Comparison of ENCODE assay signal across 1 cellular context in the genomic region with DNA sequence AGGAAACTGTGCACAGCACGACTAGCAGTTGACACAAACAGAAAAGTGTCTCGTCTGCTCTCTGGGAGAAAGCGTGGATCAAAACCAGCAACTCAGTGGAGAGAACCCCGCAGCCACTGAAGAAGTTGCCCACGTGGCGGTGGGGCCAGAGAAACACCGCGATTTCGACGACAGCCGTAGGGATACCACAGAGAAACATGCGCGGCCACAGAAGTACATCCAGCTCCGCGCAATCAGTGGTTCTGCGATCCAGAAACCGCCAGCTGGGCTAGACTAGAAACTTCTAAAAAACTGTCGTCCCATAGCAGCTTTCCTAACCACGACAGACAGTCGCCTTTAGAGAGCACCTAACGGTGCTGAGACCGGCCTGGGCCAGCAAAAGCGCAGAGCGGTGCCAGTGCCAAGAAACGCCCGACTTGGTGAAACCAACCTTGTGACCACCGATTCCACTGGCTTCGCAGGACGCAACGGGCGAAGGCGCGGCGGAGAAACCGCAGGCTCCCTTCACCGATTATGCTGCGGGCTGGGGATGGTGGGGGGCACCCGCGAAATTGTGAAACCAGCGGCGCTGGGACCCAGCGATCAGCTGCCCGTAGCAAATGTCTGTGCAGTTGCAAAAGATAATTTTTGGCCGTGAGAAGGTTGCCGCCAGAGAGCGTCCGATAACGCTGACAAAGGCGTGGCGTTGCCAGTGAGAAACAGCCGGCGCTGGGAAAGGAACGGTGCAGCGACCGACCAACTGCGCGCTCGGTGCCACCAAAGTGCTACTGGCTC.
TF ChIP-seq lines count a peak whose summit lies in the region.

No MANE protein-coding gene starts in this region.

TF ChIP-seq in K562, 482 proteins besides CTCF, POLR2A, EP300 and RAD21 (continued from another document and continues in another):
- TF ChIP-seq, protein P1, sequence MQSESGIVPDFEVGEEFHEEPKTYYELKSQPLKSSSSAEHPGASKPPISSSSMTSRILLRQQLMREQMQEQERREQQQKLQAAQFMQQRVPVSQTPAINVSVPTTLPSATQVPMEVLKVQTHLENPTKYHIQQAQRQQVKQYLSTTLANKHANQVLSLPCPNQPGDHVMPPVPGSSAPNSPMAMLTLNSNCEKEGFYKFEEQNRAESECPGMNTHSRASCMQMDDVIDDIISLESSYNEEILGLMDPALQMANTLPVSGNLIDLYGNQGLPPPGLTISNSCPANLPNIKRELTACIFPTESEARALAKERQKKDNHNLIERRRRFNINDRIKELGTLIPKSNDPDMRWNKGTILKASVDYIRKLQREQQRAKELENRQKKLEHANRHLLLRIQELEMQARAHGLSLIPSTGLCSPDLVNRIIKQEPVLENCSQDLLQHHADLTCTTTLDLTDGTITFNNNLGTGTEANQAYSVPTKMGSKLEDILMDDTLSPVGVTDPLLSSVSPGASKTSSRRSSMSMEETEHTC (IDR thresholded peaks at IDR 0.05), result 0 out of 2 replicates have a peak, but pooled peaks have one; percentile 13
- TF ChIP-seq TEAD4 (IDR thresholded peaks at IDR 0.05; ENCODE audit: low read length), result peak; percentile 68
- peak; percentile 91 for TF ChIP-seq TEAD4 (CRISPR knock-in tag; IDR thresholded peaks at IDR 0.05; ENCODE audit: borderline replicate concordance)
- TF ChIP-seq SPI1 (IDR thresholded peaks at IDR 0.05; ENCODE audit: borderline replicate concordance, low read depth, low read length), result no peak
- TF ChIP-seq FIP1L1 (IDR thresholded peaks at IDR 0.05; ENCODE audit: low read depth, low read length, poor library complexity, severe bottlenecking), result peak; percentile 12
- peak; percentile 57; the same call in 1 of the 2 replicates for TF ChIP-seq ZNF143 (CRISPR knock-in tag; IDR thresholded peaks at IDR 0.05)
- peak in 1 of 2 experiments; percentile 74; a peak in 2 of 4 replicates for TF ChIP-seq RCOR1 (IDR thresholded peaks at IDR 0.05; ENCODE audit: borderline replicate concordance in 1 of 2, low read depth in 2 of 2, low read length in 2 of 2)
- TF ChIP-seq, protein P2, sequence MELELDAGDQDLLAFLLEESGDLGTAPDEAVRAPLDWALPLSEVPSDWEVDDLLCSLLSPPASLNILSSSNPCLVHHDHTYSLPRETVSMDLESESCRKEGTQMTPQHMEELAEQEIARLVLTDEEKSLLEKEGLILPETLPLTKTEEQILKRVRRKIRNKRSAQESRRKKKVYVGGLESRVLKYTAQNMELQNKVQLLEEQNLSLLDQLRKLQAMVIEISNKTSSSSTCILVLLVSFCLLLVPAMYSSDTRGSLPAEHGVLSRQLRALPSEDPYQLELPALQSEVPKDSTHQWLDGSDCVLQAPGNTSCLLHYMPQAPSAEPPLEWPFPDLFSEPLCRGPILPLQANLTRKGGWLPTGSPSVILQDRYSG (tag; conservative IDR thresholded peaks at IDR 0.05; ENCODE audit: low read depth), result no peak
- TF ChIP-seq RBBP5 (IDR thresholded peaks at IDR 0.05; ENCODE audit: borderline replicate concordance, insufficient read depth, low read length, poor library complexity, severe bottlenecking), result peak; percentile 82
- TF ChIP-seq ZKSCAN3 (CRISPR knock-in tag; IDR thresholded peaks at IDR 0.05), result no peak
- TF ChIP-seq, protein P3, sequence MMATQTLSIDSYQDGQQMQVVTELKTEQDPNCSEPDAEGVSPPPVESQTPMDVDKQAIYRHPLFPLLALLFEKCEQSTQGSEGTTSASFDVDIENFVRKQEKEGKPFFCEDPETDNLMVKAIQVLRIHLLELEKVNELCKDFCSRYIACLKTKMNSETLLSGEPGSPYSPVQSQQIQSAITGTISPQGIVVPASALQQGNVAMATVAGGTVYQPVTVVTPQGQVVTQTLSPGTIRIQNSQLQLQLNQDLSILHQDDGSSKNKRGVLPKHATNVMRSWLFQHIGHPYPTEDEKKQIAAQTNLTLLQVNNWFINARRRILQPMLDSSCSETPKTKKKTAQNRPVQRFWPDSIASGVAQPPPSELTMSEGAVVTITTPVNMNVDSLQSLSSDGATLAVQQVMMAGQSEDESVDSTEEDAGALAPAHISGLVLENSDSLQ (IDR thresholded peaks at IDR 0.05), result peak; percentile 17; the same call in 1 of the 2 replicates
- TF ChIP-seq CGGBP1 (CRISPR knock-in tag; IDR thresholded peaks at IDR 0.05), result no peak
- peak; percentile 84 for TF ChIP-seq RBFOX2 (IDR thresholded peaks at IDR 0.05; ENCODE audit: low read depth, low read length)
- no peak for TF ChIP-seq USF2 (CRISPR knock-in tag; IDR thresholded peaks at IDR 0.05)
- no peak for TF ChIP-seq GTF2E2 (tag; IDR thresholded peaks at IDR 0.05)
- TF ChIP-seq DIDO1 (tag; IDR thresholded peaks at IDR 0.05; ENCODE audit: low read depth), result no peak
- TF ChIP-seq, protein P4, sequence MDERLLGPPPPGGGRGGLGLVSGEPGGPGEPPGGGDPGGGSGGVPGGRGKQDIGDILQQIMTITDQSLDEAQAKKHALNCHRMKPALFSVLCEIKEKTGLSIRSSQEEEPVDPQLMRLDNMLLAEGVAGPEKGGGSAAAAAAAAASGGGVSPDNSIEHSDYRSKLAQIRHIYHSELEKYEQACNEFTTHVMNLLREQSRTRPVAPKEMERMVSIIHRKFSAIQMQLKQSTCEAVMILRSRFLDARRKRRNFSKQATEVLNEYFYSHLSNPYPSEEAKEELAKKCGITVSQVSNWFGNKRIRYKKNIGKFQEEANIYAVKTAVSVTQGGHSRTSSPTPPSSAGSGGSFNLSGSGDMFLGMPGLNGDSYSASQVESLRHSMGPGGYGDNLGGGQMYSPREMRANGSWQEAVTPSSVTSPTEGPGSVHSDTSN (CRISPR knock-in tag; IDR thresholded peaks at IDR 0.05; ENCODE audit: low read depth), result no peak
- TF ChIP-seq, protein P4 (tag; conservative IDR thresholded peaks at IDR 0.05; ENCODE audit: low read depth), result no peak
- no peak for TF ChIP-seq ID3 (CRISPR knock-in tag; IDR thresholded peaks at IDR 0.05)
- TF ChIP-seq ID3 (tag; IDR thresholded peaks at IDR 0.05), result peak; percentile 56
- no peak for TF ChIP-seq NUFIP1 (IDR thresholded peaks at IDR 0.05; ENCODE audit: partially characterized antibody)
- TF ChIP-seq, protein P5, sequence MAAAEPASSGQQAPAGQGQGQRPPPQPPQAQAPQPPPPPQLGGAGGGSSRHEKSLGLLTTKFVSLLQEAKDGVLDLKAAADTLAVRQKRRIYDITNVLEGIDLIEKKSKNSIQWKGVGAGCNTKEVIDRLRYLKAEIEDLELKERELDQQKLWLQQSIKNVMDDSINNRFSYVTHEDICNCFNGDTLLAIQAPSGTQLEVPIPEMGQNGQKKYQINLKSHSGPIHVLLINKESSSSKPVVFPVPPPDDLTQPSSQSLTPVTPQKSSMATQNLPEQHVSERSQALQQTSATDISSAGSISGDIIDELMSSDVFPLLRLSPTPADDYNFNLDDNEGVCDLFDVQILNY (CRISPR knock-in tag; IDR thresholded peaks at IDR 0.05), result peak; percentile 97
- TF ChIP-seq GATA2 (CRISPR knock-in tag; IDR thresholded peaks at IDR 0.05), result peak; percentile 86
- TF ChIP-seq ZNF764 (CRISPR knock-in tag; IDR thresholded peaks at IDR 0.05; ENCODE audit: low read depth), result no peak
- TF ChIP-seq ETS2 (tag; IDR thresholded peaks at IDR 0.05; ENCODE audit: borderline replicate concordance, poor library complexity, severe bottlenecking), result no peak
- peak; percentile 44 for TF ChIP-seq MAFK (IDR thresholded peaks at IDR 0.05; ENCODE audit: low read length)
- no peak for TF ChIP-seq ELK1 (CRISPR knock-in tag; IDR thresholded peaks at IDR 0.05)
- no peak for TF ChIP-seq FOXJ3 (CRISPR knock-in tag; IDR thresholded peaks at IDR 0.05)
- no peak for TF ChIP-seq ARID3B (CRISPR knock-in tag; IDR thresholded peaks at IDR 0.05; ENCODE audit: borderline replicate concordance)
- TF ChIP-seq ZNF232 (CRISPR knock-in tag; IDR thresholded peaks at IDR 0.05), result peak; percentile 97
- TF ChIP-seq, protein P6, sequence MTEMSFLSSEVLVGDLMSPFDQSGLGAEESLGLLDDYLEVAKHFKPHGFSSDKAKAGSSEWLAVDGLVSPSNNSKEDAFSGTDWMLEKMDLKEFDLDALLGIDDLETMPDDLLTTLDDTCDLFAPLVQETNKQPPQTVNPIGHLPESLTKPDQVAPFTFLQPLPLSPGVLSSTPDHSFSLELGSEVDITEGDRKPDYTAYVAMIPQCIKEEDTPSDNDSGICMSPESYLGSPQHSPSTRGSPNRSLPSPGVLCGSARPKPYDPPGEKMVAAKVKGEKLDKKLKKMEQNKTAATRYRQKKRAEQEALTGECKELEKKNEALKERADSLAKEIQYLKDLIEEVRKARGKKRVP (CRISPR knock-in tag; IDR thresholded peaks at IDR 0.05), result no peak
- no peak; a peak in 1 of 4 replicates for TF ChIP-seq SRF (CRISPR knock-in tag; IDR thresholded peaks at IDR 0.05)
- TF ChIP-seq CEBPB (tag; IDR thresholded peaks at IDR 0.05), result peak; percentile 94
- no peak for TF ChIP-seq ZNF699 (CRISPR knock-in tag; IDR thresholded peaks at IDR 0.05; ENCODE audit: insufficient replicate concordance)
- 0 out of 2 replicates have a peak, but pooled peaks have one; percentile 40 for TF ChIP-seq ELF1 (tag; IDR thresholded peaks at IDR 0.05)
- no peak for TF ChIP-seq JUNB (CRISPR knock-in tag; conservative IDR thresholded peaks at IDR 0.05)
- TF ChIP-seq FOSL1 (tag; conservative IDR thresholded peaks at IDR 0.05), result 0 out of 2 replicates have a peak, but pooled peaks have one; percentile 17
- TF ChIP-seq MED1 (CRISPR knock-in tag; IDR thresholded peaks at IDR 0.05; ENCODE audit: borderline replicate concordance), result no peak
- no peak for TF ChIP-seq ZNF184 (CRISPR knock-in tag; IDR thresholded peaks at IDR 0.05)
- TF ChIP-seq ZNF431 (CRISPR knock-in tag; IDR thresholded peaks at IDR 0.05), result peak; percentile 91
- TF ChIP-seq TRIM24 (IDR thresholded peaks at IDR 0.05), result peak; percentile 58 to 73; a peak in 3 of 4 replicates
- TF ChIP-seq TGIF2 (CRISPR knock-in tag; IDR thresholded peaks at IDR 0.05), result no peak
- no peak for TF ChIP-seq POLR2AphosphoS2 (IDR thresholded peaks at IDR 0.05; ENCODE audit: low read length)
- peak; percentile 82 for TF ChIP-seq CTBP1 (IDR thresholded peaks at IDR 0.05; ENCODE audit: borderline replicate concordance)
- TF ChIP-seq PYGO2 (tag; IDR thresholded peaks at IDR 0.05), result no peak
- peak; percentile 40 for TF ChIP-seq NR1H2 (CRISPR knock-in tag; IDR thresholded peaks at IDR 0.05)
- TF ChIP-seq ZFX (CRISPR knock-in tag; IDR thresholded peaks at IDR 0.05), result peak; percentile 82
- 0 out of 2 replicates have a peak, but pooled peaks have one; percentile 38 for TF ChIP-seq RBM14 (IDR thresholded peaks at IDR 0.05; ENCODE audit: borderline replicate concordance, insufficient read depth, low read depth, low read length)
- TF ChIP-seq CSDE1 (IDR thresholded peaks at IDR 0.05), result no peak
- TF ChIP-seq MYBL2 (IDR thresholded peaks at IDR 0.05; ENCODE audit: low read depth), result peak; percentile 69; the same call in 1 of the 2 replicates
- TF ChIP-seq MYBL2 (CRISPR knock-in tag; IDR thresholded peaks at IDR 0.05; ENCODE audit: borderline replicate concordance), result no peak; the same call in 1 of the 2 replicates
